Comparison of ENCODE assay signal across 8 cellular contexts in the genomic region with DNA sequence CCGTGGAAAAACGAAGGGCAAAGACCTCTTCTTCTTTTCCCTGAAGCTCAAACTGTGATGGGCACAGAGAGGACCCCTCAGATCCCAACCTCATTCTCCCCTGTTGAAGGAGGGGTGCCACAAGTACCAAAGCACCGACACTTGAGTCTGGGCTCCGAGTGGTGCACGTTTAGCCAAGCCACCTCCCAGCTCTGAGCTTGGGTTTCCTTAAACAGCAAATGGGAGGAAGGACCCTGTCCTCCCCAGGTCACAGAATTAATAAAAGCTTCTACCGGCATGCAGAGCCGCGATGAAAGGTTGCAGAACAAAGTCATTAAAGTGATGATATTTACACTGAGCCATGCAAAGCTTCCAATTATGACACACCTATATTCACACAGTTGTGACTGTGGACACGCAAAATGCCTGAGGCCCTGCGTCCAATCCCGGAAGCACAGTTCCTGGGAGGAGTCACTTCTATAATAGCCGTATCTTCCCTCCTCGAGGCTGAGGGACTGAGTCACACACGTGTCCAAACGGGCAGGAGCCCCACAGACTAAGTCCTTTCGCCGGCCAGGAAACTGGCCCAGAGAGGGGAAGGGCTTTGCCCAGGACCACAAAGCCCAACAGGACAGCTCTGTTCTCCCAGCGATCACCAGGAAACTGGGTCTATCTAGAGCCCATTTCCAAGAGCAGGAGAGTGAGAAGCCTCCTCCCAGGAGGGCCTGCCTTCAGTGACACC. TPM values are rescaled to one million over a fixed set of nuclear protein-coding genes. Genes with fewer than 3 reads are reported as not detected.
DNase-seq lines count a peak whose midpoint lies in the region; ATAC-seq and TF ChIP-seq lines count a peak whose summit lies in the region.

No MANE protein-coding gene starts in this region.

- peak; percentile 50 to 54 for TF ChIP-seq POLR2A in Peyer's patch (IDR thresholded peaks at IDR 0.05)

- H3K27ac ChIP-seq in Peyer's patch (peak overlapping the region; percentile 86 to 100 (median 95)), stomach smooth muscle (ENCODE audit: low read length) (peak overlapping the region; percentile 94)

- peaks cover 44% of the 10 kb centered on the region for H3K4me1 Mint-ChIP-seq in chondrocyte (ENCODE audit: low read depth)

- H3K36me3 ChIP-seq in HAP-1 (replicated peaks) (peaks cover 17% of the 10 kb centered on the region), Peyer's patch (no peaks in the 10 kb centered on the region), stomach smooth muscle (ENCODE audit: control insufficient read depth in 2 of 2, insufficient read depth in 2 of 2, low read length in 2 of 2) (peaks cover 0 to under 1% of the 10 kb centered on the region in 2 donors)

- H3K4me1 ChIP-seq in HAP-1 (peaks cover 30% of the 10 kb centered on the region), Peyer's patch (peaks cover 0 to 42% (median 14%) of the 10 kb centered on the region in 4 donors), stomach smooth muscle (ENCODE audit: control insufficient read depth, insufficient read depth, low read length) (peaks cover 35% of the 10 kb centered on the region)

- intact Hi-C loops in left colon (cut with DNase I, micrococcal nuclease), result no loop called here

- H3K9me3 ChIP-seq in HAP-1 (no peaks in the 10 kb centered on the region), Peyer's patch (no peaks in the 10 kb centered on the region), stomach smooth muscle (ENCODE audit: control insufficient read depth in 2 of 2, low read length in 2 of 2) (no peaks in the 10 kb centered on the region)

- H3K9ac ChIP-seq in stomach smooth muscle (ENCODE audit: low read length in 2 of 2), result peak overlapping the region; percentile 81 to 87

- no peak for TF ChIP-seq CTCF in AG09309 (IDR thresholded peaks at IDR 0.05; ENCODE audit: control insufficient read depth, insufficient read depth, low read depth, low read length, missing control alignments)
- no peak for TF ChIP-seq CTCF in Peyer's patch (IDR thresholded peaks at IDR 0.05)
- TF ChIP-seq CTCF in chondrocyte (IDR thresholded peaks at IDR 0.05), result no peak
- no peak for TF ChIP-seq CTCF in GM20000 (IDR thresholded peaks at IDR 0.05; ENCODE audit: extremely low read depth, missing control alignments)

- H3K27me3 ChIP-seq in HAP-1 (ENCODE audit: low read depth) (no peaks in the 10 kb centered on the region), Peyer's patch (no peaks in the 10 kb centered on the region), stomach smooth muscle (ENCODE audit: control insufficient read depth in 1 of 2, insufficient read depth in 2 of 2, low read length in 2 of 2) (no peaks in the 10 kb centered on the region)

- H3K4me3 ChIP-seq in AG09309 (ENCODE audit: control insufficient read depth, low read depth, low read length) (peak overlapping the region; percentile 55), HAP-1 (peak overlapping the region; percentile 43), Peyer's patch (peak overlapping the region in 2 of 4 donors; percentile 62 to 90), stomach smooth muscle (ENCODE audit: low read length in 2 of 2) (peak overlapping the region; percentile 55 to 70)

- H3K27ac Mint-ChIP-seq in chondrocyte (ENCODE audit: unreplicated experiment), result peak overlapping the region; percentile 96

- no peaks in the 10 kb centered on the region for H3K9me3 Mint-ChIP-seq in chondrocyte (ENCODE audit: low read depth)

- ATAC-seq in left colon (peak; percentile 82), HG03439 (IDR thresholded peaks at IDR 0.05; ENCODE audit: unreplicated experiment) (no peak)

- H3K4me3 Mint-ChIP-seq in chondrocyte (ENCODE audit: unreplicated experiment), result peak overlapping the region; percentile 71

- H3K27me3 Mint-ChIP-seq in chondrocyte (ENCODE audit: low read depth), result no peaks in the 10 kb centered on the region

- in situ Hi-C loops in HAP-1 (cut with MboI; ENCODE audit: low sequenced_read_pairs), result no loop called here

- DNase-seq in AG09309 (ENCODE audit: low read depth), result peak; percentile 79
- DNase-seq in HAP-1 (ENCODE audit: low spot score in 2 of 2), result peak; percentile 73 to 81
- DNase-seq in Peyer's patch, result peak in 2 of 3 donors; percentile 80 to 89
- no peak for DNase-seq in chondrocyte (ENCODE audit: low spot score)
- peak; percentile 77 to 92 for DNase-seq in left colon
- no peak for DNase-seq in GM20000 (ENCODE audit: low spot score)

- no peaks in the 10 kb centered on the region for H3K36me3 Mint-ChIP-seq in chondrocyte (ENCODE audit: low read depth)

RNA-seq across cellular contexts. Expression of gene CSNK1E, which starts 0.9 kb away (rescaled TPM):
- total RNA-seq in Peyer's patch (100 to 1,000 TPM in 3 of 4 donors, 10 to 100 TPM in 1; 39.1 to 254 (median 114) TPM), chondrocyte (126 to 132 TPM (median 129 TPM) in 3 replicates), left colon (10 to 100 TPM; 76.5 to 90.4 TPM)

RNA-seq across cellular contexts. Expression of gene TMEM184B, which starts 45.3 kb away (rescaled TPM):
- 10 to 100 TPM; 39.1 to 56.1 (median 51.4) TPM for total RNA-seq in Peyer's patch
- total RNA-seq in chondrocyte, result 117 to 121 TPM (median 121 TPM) in 3 replicates
- 10 to 100 TPM; 41.9 to 48.0 TPM for total RNA-seq in left colon

Comparison
In these comparisons a context has a peak if more than half of its experiments do, and no peak if none do; other contexts are left out.
1. DNase-seq: peak in AG09309 (single experiment), HAP-1 (2 of 2), Peyer's patch (2 of 3) and left colon (2 of 2); none in chondrocyte (single experiment) and GM20000 (single experiment).